9 cellular contexts compared by ENCODE assay signal in the genomic region with DNA sequence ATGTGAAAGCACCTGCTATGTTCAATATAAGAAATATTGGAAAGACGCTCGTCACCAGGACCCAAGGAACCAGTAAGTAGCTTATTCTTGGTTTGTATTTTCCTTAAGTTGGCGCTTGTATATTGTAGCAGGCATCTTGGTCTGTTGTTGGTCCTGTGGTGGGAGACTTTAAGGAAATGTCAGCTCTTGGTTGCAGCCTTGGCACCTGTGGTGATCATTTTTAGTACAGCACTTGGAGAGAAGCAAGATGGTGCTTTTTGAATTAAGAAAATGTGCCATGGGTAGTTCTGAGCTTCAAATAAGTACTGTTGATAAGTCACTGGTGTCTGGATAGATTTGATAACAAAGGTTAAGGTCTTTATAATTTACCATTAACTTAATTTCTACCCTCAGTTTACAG. TPM values are rescaled to one million over a fixed set of nuclear protein-coding genes. Genes with fewer than 3 reads are reported as not detected.
DNase-seq lines count a peak whose midpoint lies in the region; ATAC-seq, FAIRE-seq and TF ChIP-seq lines count a peak whose summit lies in the region.
"Had no signal": no experiment of that assay in that cellular context is flagged by ENCODE, and none has a peak within 500 bp of the region (broad histone marks: within the 10 kb centered on the region; RNA-seq: fewer than 3 reads in every experiment).

No MANE protein-coding gene starts in this region.

- H4K20me1 ChIP-seq in PC-3 (ENCODE audit: low read length) = peaks cover 30% of the 10 kb centered on the region
- peaks cover 4% of the 10 kb centered on the region for H4K20me1 ChIP-seq in endothelial cell of umbilical vein (replicated peaks; ENCODE audit: control insufficient read depth, extremely low read depth, insufficient read depth, low read length)

- no peaks in the 10 kb centered on the region for H3K9me3 Mint-ChIP-seq in CD8-positive, alpha-beta T cell

- H2BK15ac ChIP-seq in neuronal stem cell (ENCODE audit: low read length) = no peak overlapping the region

- BruUV-seq in PC-3 (replicated peaks; lab: Mats Ljungman, UMichigan) (no TSS peak), endothelial cell of umbilical vein (replicated peaks; lab: Mats Ljungman, UMichigan) (no TSS peak)

- H2AK5ac ChIP-seq in neuronal stem cell (ENCODE audit: low read depth, low read length) = no peak overlapping the region

- no peak for DNase-seq in CD8-positive, alpha-beta T cell
- DNase-seq in PC-3 (no peak), endothelial cell of umbilical vein (ENCODE audit: low read depth, low spot score) (peak; percentile 31), neuronal stem cell (ENCODE audit: low spot score) (no peak), cerebellum (ENCODE audit: low spot score) (no peak), NCI-H146 (lab: John Stamatoyannopoulos, UW) (no peak), mucosa of descending colon (no peak)
- DNase-seq: SW 1271 had no signal

- intact Hi-C loops in CD8-positive, alpha-beta T cell (cut with DNase I, micrococcal nuclease) = loop anchor here in 1 of 2 experiments (10.0 kb wide), 1 partner anchor 1574 kb away; the partner anchor contains the start of gene TMEM154
- intact Hi-C loops in PC-3 (cut with micrococcal nuclease) = no loop called here
- intact Hi-C loops in endothelial cell of umbilical vein (cut with micrococcal nuclease) = loop anchor here (2.0 kb wide), 1 partner anchor 660 kb away; the partner anchor contains the start of gene GATB
- intact Hi-C loops in mucosa of descending colon (cut with DNase I, micrococcal nuclease) = no loop called here

- dilution Hi-C loops in endothelial cell of umbilical vein (cut with MboI; ENCODE audit: extremely low pct_ligation_motif_present, low sequenced_read_pairs) = no loop called here

- no peak overlapping the region for H4K91ac ChIP-seq in neuronal stem cell (ENCODE audit: low read depth, low read length, poor library complexity)

- no peak for TF ChIP-seq CTCF in CD8-positive, alpha-beta T cell (IDR thresholded peaks at IDR 0.05)
- no peak for TF ChIP-seq CTCF in PC-3 (conservative IDR thresholded peaks at IDR 0.05; ENCODE audit: low read depth, low read length)
- TF ChIP-seq CTCF in endothelial cell of umbilical vein (IDR thresholded peaks at IDR 0.05; ENCODE audit: extremely low read depth in 1 of 2, insufficient read depth in 1 of 2, low read depth in 1 of 2, low read length in 2 of 2) = no peak
- TF ChIP-seq CTCF in mucosa of descending colon (IDR thresholded peaks at IDR 0.05) = no peak

- H3F3A ChIP-seq in PC-3 (ENCODE audit: low read length, unreplicated experiment) = no peaks in the 10 kb centered on the region

- peaks cover 57% of the 10 kb centered on the region for H3K36me3 Mint-ChIP-seq in CD8-positive, alpha-beta T cell

- H3K9ac ChIP-seq in PC-3 (ENCODE audit: low read length) (peak overlapping the region; percentile 99), endothelial cell of umbilical vein (replicated peaks; ENCODE audit: extremely low read depth, insufficient read depth, low read length) (peak overlapping the region; percentile 93), neuronal stem cell (ENCODE audit: low read depth, low read length, poor library complexity) (no peak overlapping the region)

- H3K27me3 ChIP-seq in CD8-positive, alpha-beta T cell (ENCODE audit: insufficient read depth, low read length) = no peaks in the 10 kb centered on the region
- no peaks in the 10 kb centered on the region for H3K27me3 ChIP-seq in PC-3 (ENCODE audit: low read length)
- H3K27me3 ChIP-seq in endothelial cell of umbilical vein (ENCODE audit: control insufficient read depth in 2 of 2, insufficient read depth in 2 of 2, low read length in 2 of 2) = no peaks in the 10 kb centered on the region
- no peaks in the 10 kb centered on the region for H3K27me3 ChIP-seq in neuronal stem cell (ENCODE audit: control insufficient read depth in 3 of 3, insufficient read depth in 3 of 3, low read depth in 1 of 3, low read length in 3 of 3)

- FAIRE-seq in endothelial cell of umbilical vein (lab: Jason Lieb, UNC) = no peak

- no peak overlapping the region for H3K23ac ChIP-seq in neuronal stem cell (ENCODE audit: low read depth, low read length, poor library complexity)

- TF ChIP-seq POLR2A in endothelial cell of umbilical vein (IDR thresholded peaks at IDR 0.05; ENCODE audit: low read depth, low read length) = no peak

- H4K8ac ChIP-seq in neuronal stem cell (ENCODE audit: low read depth, low read length) = no peak overlapping the region

- H3K4me2 ChIP-seq in PC-3 (ENCODE audit: low read length) (peak overlapping the region; percentile 90), endothelial cell of umbilical vein (ENCODE audit: insufficient read depth, low read length) (peak overlapping the region; percentile 94), neuronal stem cell (ENCODE audit: insufficient read depth, low read length, poor library complexity, severe bottlenecking) (peak overlapping the region; percentile 52)

- H3K18ac ChIP-seq in neuronal stem cell (ENCODE audit: low read length) = no peak overlapping the region

- no CpG with 5 or more reads among the region's 3 CpGs for WGBS in neuronal stem cell (ENCODE audit: extremely low coverage in 2 of 2, insufficient read length in 2 of 2, insufficient replicate concordance in 1 of 2), 2 donors

- no peaks in the 10 kb centered on the region for H3K9me2 ChIP-seq in PC-3 (replicated peaks; ENCODE audit: low read length)

- no peaks in the 10 kb centered on the region for H3K27me3 Mint-ChIP-seq in CD8-positive, alpha-beta T cell (ENCODE audit: low read depth)

- POLR2A ChIA-PET in CD8-positive, alpha-beta T cell (lab: Charles Lee) = interaction anchor here (0.6 to 3.3 kb wide), 6 partner anchors 8 to 1678 kb away, joined by 3 to 31 read pairs (median 5); partner anchors contain the start of genes FBXW7 and LRBA
- POLR2A ChIA-PET in PC-3 (lab: Charles Lee; ENCODE audit: unreplicated experiment) = interaction anchor here (0.6 kb wide), 1 partner anchor 1490 kb away, joined by 5 read pairs; no protein-coding TSS in a partner anchor
- POLR2A ChIA-PET in endothelial cell of umbilical vein (lab: Charles Lee) = interaction anchor here (0.7 kb wide), 1 partner anchor 1001 kb away, joined by 3 read pairs; no protein-coding TSS in a partner anchor

- ATAC-seq in CD8-positive, alpha-beta T cell = no peak
- ATAC-seq in PC-3 (no peak), HG02763 (IDR thresholded peaks at IDR 0.05; ENCODE audit: unreplicated experiment) (no peak), mucosa of descending colon (no peak)

- H3K27ac Mint-ChIP-seq in CD8-positive, alpha-beta T cell = peak overlapping the region; percentile 98

- no peaks in the 10 kb centered on the region for H3K9me3 ChIP-seq in CD8-positive, alpha-beta T cell (ENCODE audit: low read length)
- H3K9me3 ChIP-seq in PC-3 (ENCODE audit: low read length) = no peaks in the 10 kb centered on the region
- H3K9me3 ChIP-seq in endothelial cell of umbilical vein (replicated peaks; ENCODE audit: control insufficient read depth, insufficient read depth, low read length) = no peaks in the 10 kb centered on the region
- no peaks in the 10 kb centered on the region for H3K9me3 ChIP-seq in neuronal stem cell (replicated peaks in 1 of 2; ENCODE audit: control insufficient read depth in 2 of 2, insufficient read depth in 1 of 2, low read depth in 1 of 2, low read length in 2 of 2)
- no peaks in the 10 kb centered on the region for H3K9me3 ChIP-seq in mucosa of descending colon

- no peak overlapping the region for H2BK12ac ChIP-seq in neuronal stem cell (ENCODE audit: low read length)

- H3K79me1 ChIP-seq in neuronal stem cell (ENCODE audit: low read depth, low read length) = no peaks in the 10 kb centered on the region

- H3K79me2 ChIP-seq in PC-3 (ENCODE audit: low read length) (peaks cover 36% of the 10 kb centered on the region), endothelial cell of umbilical vein (ENCODE audit: control insufficient read depth, insufficient read depth, low read length) (peaks cover 39% of the 10 kb centered on the region)

- no peak overlapping the region for H3K4ac ChIP-seq in neuronal stem cell (ENCODE audit: low read length)

- H3K4me1 Mint-ChIP-seq in CD8-positive, alpha-beta T cell (ENCODE audit: low read depth) = peaks cover 39% of the 10 kb centered on the region

- peaks cover 6% of the 10 kb centered on the region for H3K36me3 ChIP-seq in CD8-positive, alpha-beta T cell (ENCODE audit: insufficient read depth, low read length)
- H3K36me3 ChIP-seq in PC-3 (ENCODE audit: low read depth, low read length) (peaks cover 40% of the 10 kb centered on the region), endothelial cell of umbilical vein (ENCODE audit: control insufficient read depth in 2 of 2, extremely low read depth in 1 of 2, insufficient read depth in 2 of 2, low read length in 2 of 2) (peaks cover 9 to 22% of the 10 kb centered on the region in 2 experiments), neuronal stem cell (replicated peaks in 1 of 2; ENCODE audit: control insufficient read depth in 2 of 2, insufficient read depth in 2 of 2, low read length in 2 of 2) (peaks cover 18 to 57% of the 10 kb centered on the region in 2 donors), mucosa of descending colon (ENCODE audit: low read depth) (peaks cover 5% of the 10 kb centered on the region)

- CTCF ChIA-PET in CD8-positive, alpha-beta T cell (lab: Charles Lee) = interaction anchor here (1.0 kb wide), 2 partner anchors 15 to 17 kb away, joined by 4 read pairs; no protein-coding TSS in a partner anchor
- CTCF ChIA-PET in PC-3 (lab: Charles Lee) (no interaction called here), endothelial cell of umbilical vein (lab: Charles Lee) (interaction anchor here (1.2 kb wide), 1 partner anchor 17 kb away, joined by 5 read pairs; no protein-coding TSS in a partner anchor)

- H2AFZ ChIP-seq in PC-3 (ENCODE audit: low read length) = no peak overlapping the region
- H2AFZ ChIP-seq in endothelial cell of umbilical vein (ENCODE audit: low read depth, low read length) = no peak overlapping the region
- no peak overlapping the region for H2AFZ ChIP-seq in neuronal stem cell (ENCODE audit: low read length)

- peak overlapping the region; percentile 97 for H3K4me3 Mint-ChIP-seq in CD8-positive, alpha-beta T cell

- peaks cover 29% of the 10 kb centered on the region for H3K4me1 ChIP-seq in CD8-positive, alpha-beta T cell (ENCODE audit: insufficient read depth, low read length)
- peaks cover 16% of the 10 kb centered on the region for H3K4me1 ChIP-seq in PC-3 (ENCODE audit: insufficient read depth, low read length)
- peaks cover 17% of the 10 kb centered on the region for H3K4me1 ChIP-seq in endothelial cell of umbilical vein (ENCODE audit: control insufficient read depth, extremely low read depth, insufficient read depth, low read length)
- H3K4me1 ChIP-seq in neuronal stem cell (ENCODE audit: control insufficient read depth in 2 of 2, insufficient read depth in 1 of 2, low read depth in 1 of 2, low read length in 2 of 2) = peaks cover 5 to 6% of the 10 kb centered on the region in 2 donors
- peaks cover 15% of the 10 kb centered on the region for H3K4me1 ChIP-seq in mucosa of descending colon (ENCODE audit: low read depth)

- peak overlapping the region; percentile 85 for H3K4me3 ChIP-seq in CD8-positive, alpha-beta T cell (ENCODE audit: low read depth, low read length)
- H3K4me3 ChIP-seq in PC-3 (ENCODE audit: low read length) (peak overlapping the region; percentile 88), endothelial cell of umbilical vein (replicated peaks in 1 of 3; ENCODE audit: insufficient read depth in 1 of 3, low read depth in 1 of 3, low read length in 3 of 3) (peak overlapping the region; percentile 46 to 89 (median 78)), neuronal stem cell (ENCODE audit: low read length in 2 of 2) (peak overlapping the region; percentile 65 to 87), mucosa of descending colon (no peak overlapping the region)

- H2BK120ac ChIP-seq in neuronal stem cell (ENCODE audit: low read depth, low read length) = no peak overlapping the region

- peak overlapping the region; percentile 88 for H3K27ac ChIP-seq in CD8-positive, alpha-beta T cell (ENCODE audit: low read depth, low read length)
- H3K27ac ChIP-seq in PC-3 (ENCODE audit: low read length) (no peak overlapping the region), endothelial cell of umbilical vein (ENCODE audit: insufficient read depth, low read depth, low read length) (peak overlapping the region; percentile 69), neuronal stem cell (replicated peaks; ENCODE audit: low read length) (no peak overlapping the region)

- H3K14ac ChIP-seq in neuronal stem cell (ENCODE audit: low read length) = no peak overlapping the region

- H3K9me1 ChIP-seq in endothelial cell of umbilical vein (replicated peaks; ENCODE audit: control insufficient read depth, extremely low read depth, insufficient read depth, low read length) = no peaks in the 10 kb centered on the region

- no peak overlapping the region for H2BK5ac ChIP-seq in neuronal stem cell (ENCODE audit: low read length)

RNA-seq across cellular contexts. Expression of gene RPS3A, which starts 1.1 kb away (rescaled TPM):
- total RNA-seq in CD8-positive, alpha-beta T cell = 1,000 to 10,000 TPM; 3,746 to 3,978 TPM
- total RNA-seq in PC-3 (2014; rRNA removed) = 560 and 571 TPM in 2 replicates
- 1,468 and 1,494 TPM in 2 replicates for total RNA-seq in endothelial cell of umbilical vein
- 941 and 1,367 TPM in 2 replicates for polyA plus RNA-seq in endothelial cell of umbilical vein
- polyA plus RNA-seq in endothelial cell of umbilical vein (2011; cell fraction: cytosol; rRNA removed) = 2,000 and 2,225 TPM in 2 replicates
- 622 and 662 TPM in 2 replicates for polyA plus RNA-seq in endothelial cell of umbilical vein (2011; cell fraction: nucleus; rRNA removed)
- polyA plus RNA-seq in endothelial cell of umbilical vein (2012) = 1,816 and 1,843 TPM in 2 replicates
- polyA minus RNA-seq in endothelial cell of umbilical vein = 290 and 346 TPM in 2 replicates
- 418 TPM for polyA minus RNA-seq in endothelial cell of umbilical vein (2011; cell fraction: cytosol; rRNA and poly(A)+ RNA removed)
- polyA minus RNA-seq in endothelial cell of umbilical vein (2011; cell fraction: nucleus; rRNA and poly(A)+ RNA removed) = 85.3 and 91.2 TPM in 2 replicates
- polyA plus RNA-seq in neuronal stem cell (2013, experiment 1 of 2) = 7,710 TPM
- polyA plus RNA-seq in neuronal stem cell (2013, experiment 2 of 2) = 7,461 TPM
- total RNA-seq in cerebellum = 1,466 TPM
- total RNA-seq in mucosa of descending colon = 1,000 to 10,000 TPM; 1,131 to 1,494 (median 1,246) TPM

Comparison
In these comparisons a context has a peak if more than half of its experiments do, and no peak if none do; other contexts are left out.
1. H3K27ac ChIP-seq: peak in CD8-positive, alpha-beta T cell (single experiment) and endothelial cell of umbilical vein (single experiment); none in PC-3 (single experiment) and neuronal stem cell (single experiment).
2. Peak in every context shown above with its lines, with median percentiles within 50 percentile points of each other: H3K4me2 ChIP-seq.